In the genomic region with DNA sequence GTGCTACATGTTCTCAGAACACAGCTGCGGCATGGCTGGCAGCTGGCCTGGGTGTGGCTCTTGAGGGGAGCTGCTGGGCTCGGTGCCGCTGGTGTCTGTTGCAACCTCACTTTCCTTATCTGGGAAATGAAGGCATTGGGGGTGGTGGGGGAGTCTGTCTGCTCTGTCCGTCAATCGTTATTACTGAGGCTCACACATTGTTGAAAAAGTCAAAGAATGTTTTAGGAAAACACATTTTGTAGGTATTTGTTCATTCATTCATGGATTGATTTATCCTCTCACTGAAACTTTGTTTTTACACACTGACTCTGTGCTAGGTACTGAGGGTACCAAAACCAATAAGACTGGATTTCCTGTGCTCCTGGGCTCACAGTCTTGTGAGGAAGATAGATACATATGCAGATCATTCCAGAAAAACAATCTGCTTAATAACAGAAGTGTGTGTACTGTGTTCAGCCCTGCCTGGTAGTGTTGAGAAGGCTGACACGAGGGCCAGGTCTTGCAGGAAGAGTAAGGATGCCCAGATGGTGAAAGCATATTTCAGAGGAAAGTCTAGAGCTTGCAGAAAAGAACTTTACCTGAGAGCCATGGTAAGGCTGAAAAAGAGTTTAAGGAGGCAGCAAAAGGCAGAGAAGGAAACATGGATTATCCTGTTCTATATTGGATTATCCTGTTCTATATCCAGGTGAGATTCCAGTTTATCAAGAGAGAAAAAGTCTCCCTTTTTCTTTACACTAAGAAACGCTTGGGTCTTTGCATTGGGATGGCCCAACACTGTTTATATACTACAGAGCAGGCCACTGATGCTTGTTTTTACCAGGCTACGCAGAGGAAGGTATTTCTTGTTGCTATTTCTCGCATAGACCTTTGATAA, we compare ENCODE assay signal across 1 cellular context.
A peak's percentile ranks its signal among the peaks of the same experiment; 100 is the strongest.
TF ChIP-seq lines count a peak whose summit lies in the region.

No MANE protein-coding gene starts in this region.

TF ChIP-seq in K562, 482 proteins besides CTCF, POLR2A, EP300 and RAD21 (continued from another document and continues in another):
- no peak for TF ChIP-seq CTCFL (IDR thresholded peaks at IDR 0.05; ENCODE audit: borderline replicate concordance, insufficient read depth, low read depth, low read length, poor library complexity, severe bottlenecking)
- TF ChIP-seq NFATC3 (IDR thresholded peaks at IDR 0.05) = no peak
- TF ChIP-seq, protein P1, sequence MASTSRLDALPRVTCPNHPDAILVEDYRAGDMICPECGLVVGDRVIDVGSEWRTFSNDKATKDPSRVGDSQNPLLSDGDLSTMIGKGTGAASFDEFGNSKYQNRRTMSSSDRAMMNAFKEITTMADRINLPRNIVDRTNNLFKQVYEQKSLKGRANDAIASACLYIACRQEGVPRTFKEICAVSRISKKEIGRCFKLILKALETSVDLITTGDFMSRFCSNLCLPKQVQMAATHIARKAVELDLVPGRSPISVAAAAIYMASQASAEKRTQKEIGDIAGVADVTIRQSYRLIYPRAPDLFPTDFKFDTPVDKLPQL (IDR thresholded peaks at IDR 0.05; ENCODE audit: extremely low read depth, insufficient read length) = no peak
- TF ChIP-seq L3MBTL2 (IDR thresholded peaks at IDR 0.05) = peak; percentile 18
- no peak for TF ChIP-seq SPI1 (IDR thresholded peaks at IDR 0.05; ENCODE audit: borderline replicate concordance, low read depth, low read length)
- peak; percentile 82 for TF ChIP-seq CBFA2T2 (conservative IDR thresholded peaks at IDR 0.05)
- no peak for TF ChIP-seq RCOR1 (IDR thresholded peaks at IDR 0.05; ENCODE audit: borderline replicate concordance in 1 of 2, low read depth in 2 of 2, low read length in 2 of 2)
- TF ChIP-seq CREB1 (IDR thresholded peaks at IDR 0.05) = no peak
- 0 out of 2 replicates have a peak, but pooled peaks have one; percentile 35 for TF ChIP-seq CREB1 (CRISPR knock-in tag; IDR thresholded peaks at IDR 0.05)
- TF ChIP-seq ZNF76 (CRISPR knock-in tag; IDR thresholded peaks at IDR 0.05; ENCODE audit: borderline replicate concordance) = no peak
- no peak for TF ChIP-seq C11orf30 (IDR thresholded peaks at IDR 0.05; ENCODE audit: low read depth)
- no peak for TF ChIP-seq CEBPZ (IDR thresholded peaks at IDR 0.05; ENCODE audit: borderline replicate concordance, low read depth, low read length)
- TF ChIP-seq NRF1 (conservative IDR thresholded peaks at IDR 0.05 in 1 of 2, IDR thresholded peaks at IDR 0.05 in 1 of 2) = no peak
- no peak for TF ChIP-seq NFE2 (IDR thresholded peaks at IDR 0.05; ENCODE audit: low read depth)
- TF ChIP-seq, protein P2, sequence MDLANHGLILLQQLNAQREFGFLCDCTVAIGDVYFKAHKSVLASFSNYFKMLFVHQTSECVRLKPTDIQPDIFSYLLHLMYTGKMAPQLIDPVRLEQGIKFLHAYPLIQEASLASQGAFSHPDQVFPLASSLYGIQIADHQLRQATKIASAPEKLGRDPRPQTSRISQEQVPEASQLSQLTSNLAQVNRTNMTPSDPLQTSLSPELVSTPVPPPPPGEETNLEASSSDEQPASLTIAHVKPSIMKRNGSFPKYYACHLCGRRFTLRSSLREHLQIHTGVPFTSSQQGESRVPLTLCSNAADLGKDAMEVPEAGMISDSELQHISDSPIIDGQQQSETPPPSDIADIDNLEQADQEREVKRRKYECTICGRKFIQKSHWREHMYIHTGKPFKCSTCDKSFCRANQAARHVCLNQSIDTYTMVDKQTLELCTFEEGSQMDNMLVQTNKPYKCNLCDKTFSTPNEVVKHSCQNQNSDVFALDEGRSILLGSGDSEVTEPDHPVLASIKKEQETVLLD (IDR thresholded peaks at IDR 0.05) = no peak
- no peak for TF ChIP-seq MEF2A (IDR thresholded peaks at IDR 0.05; ENCODE audit: control insufficient read depth, low read depth, low read length)
- TF ChIP-seq SMAD4 (CRISPR knock-in tag; conservative IDR thresholded peaks at IDR 0.05) = peak; percentile 66
- TF ChIP-seq SAFB (IDR thresholded peaks at IDR 0.05; ENCODE audit: borderline replicate concordance, low read depth, low read length) = no peak
- TF ChIP-seq TAF7 (tag; IDR thresholded peaks at IDR 0.05) = no peak
- 0 out of 2 replicates have a peak, but pooled peaks have one; percentile 20 for TF ChIP-seq MTA2 (IDR thresholded peaks at IDR 0.05; ENCODE audit: low read depth)
- no peak for TF ChIP-seq HDGF (IDR thresholded peaks at IDR 0.05)
- no peak for TF ChIP-seq POLR3G (IDR thresholded peaks at IDR 0.05; ENCODE audit: extremely low read depth, insufficient read length, insufficient replicate concordance)
- no peak for TF ChIP-seq ZNF512 (tag; IDR thresholded peaks at IDR 0.05)
- no peak for TF ChIP-seq DMBX1 (CRISPR knock-in tag; IDR thresholded peaks at IDR 0.05; ENCODE audit: borderline replicate concordance)
- peak; percentile 57 for TF ChIP-seq TAL1 (IDR thresholded peaks at IDR 0.05)
- no peak for TF ChIP-seq FOXK2 (conservative IDR thresholded peaks at IDR 0.05 in 1 of 2, IDR thresholded peaks at IDR 0.05 in 1 of 2; ENCODE audit: low read depth in 2 of 2)
- no peak for TF ChIP-seq NR2C2 (CRISPR knock-in tag; IDR thresholded peaks at IDR 0.05)
- no peak for TF ChIP-seq NR2C2 (tag; IDR thresholded peaks at IDR 0.05)
- no peak for TF ChIP-seq RBM14 (IDR thresholded peaks at IDR 0.05; ENCODE audit: borderline replicate concordance, insufficient read depth, low read depth, low read length)
- TF ChIP-seq, protein P3, sequence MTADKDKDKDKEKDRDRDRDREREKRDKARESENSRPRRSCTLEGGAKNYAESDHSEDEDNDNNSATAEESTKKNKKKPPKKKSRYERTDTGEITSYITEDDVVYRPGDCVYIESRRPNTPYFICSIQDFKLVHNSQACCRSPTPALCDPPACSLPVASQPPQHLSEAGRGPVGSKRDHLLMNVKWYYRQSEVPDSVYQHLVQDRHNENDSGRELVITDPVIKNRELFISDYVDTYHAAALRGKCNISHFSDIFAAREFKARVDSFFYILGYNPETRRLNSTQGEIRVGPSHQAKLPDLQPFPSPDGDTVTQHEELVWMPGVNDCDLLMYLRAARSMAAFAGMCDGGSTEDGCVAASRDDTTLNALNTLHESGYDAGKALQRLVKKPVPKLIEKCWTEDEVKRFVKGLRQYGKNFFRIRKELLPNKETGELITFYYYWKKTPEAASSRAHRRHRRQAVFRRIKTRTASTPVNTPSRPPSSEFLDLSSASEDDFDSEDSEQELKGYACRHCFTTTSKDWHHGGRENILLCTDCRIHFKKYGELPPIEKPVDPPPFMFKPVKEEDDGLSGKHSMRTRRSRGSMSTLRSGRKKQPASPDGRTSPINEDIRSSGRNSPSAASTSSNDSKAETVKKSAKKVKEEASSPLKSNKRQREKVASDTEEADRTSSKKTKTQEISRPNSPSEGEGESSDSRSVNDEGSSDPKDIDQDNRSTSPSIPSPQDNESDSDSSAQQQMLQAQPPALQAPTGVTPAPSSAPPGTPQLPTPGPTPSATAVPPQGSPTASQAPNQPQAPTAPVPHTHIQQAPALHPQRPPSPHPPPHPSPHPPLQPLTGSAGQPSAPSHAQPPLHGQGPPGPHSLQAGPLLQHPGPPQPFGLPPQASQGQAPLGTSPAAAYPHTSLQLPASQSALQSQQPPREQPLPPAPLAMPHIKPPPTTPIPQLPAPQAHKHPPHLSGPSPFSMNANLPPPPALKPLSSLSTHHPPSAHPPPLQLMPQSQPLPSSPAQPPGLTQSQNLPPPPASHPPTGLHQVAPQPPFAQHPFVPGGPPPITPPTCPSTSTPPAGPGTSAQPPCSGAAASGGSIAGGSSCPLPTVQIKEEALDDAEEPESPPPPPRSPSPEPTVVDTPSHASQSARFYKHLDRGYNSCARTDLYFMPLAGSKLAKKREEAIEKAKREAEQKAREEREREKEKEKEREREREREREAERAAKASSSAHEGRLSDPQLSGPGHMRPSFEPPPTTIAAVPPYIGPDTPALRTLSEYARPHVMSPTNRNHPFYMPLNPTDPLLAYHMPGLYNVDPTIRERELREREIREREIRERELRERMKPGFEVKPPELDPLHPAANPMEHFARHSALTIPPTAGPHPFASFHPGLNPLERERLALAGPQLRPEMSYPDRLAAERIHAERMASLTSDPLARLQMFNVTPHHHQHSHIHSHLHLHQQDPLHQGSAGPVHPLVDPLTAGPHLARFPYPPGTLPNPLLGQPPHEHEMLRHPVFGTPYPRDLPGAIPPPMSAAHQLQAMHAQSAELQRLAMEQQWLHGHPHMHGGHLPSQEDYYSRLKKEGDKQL (CRISPR knock-in tag; IDR thresholded peaks at IDR 0.05; ENCODE audit: borderline replicate concordance) = no peak
- TF ChIP-seq POLR3A (IDR thresholded peaks at IDR 0.05; ENCODE audit: borderline replicate concordance, extremely low read depth, insufficient read depth, insufficient read length) = no peak
- TF ChIP-seq ESRRB (CRISPR knock-in tag; IDR thresholded peaks at IDR 0.05; ENCODE audit: borderline replicate concordance) = no peak
- no peak for TF ChIP-seq YY1 (IDR thresholded peaks at IDR 0.05; ENCODE audit: borderline replicate concordance in 1 of 3, control insufficient read depth in 1 of 3, extremely low read depth in 1 of 3, insufficient read depth in 3 of 3, insufficient read length in 1 of 3, insufficient replicate concordance in 2 of 3, low read depth in 1 of 3, low read length in 2 of 3)
- TF ChIP-seq PCBP2 (IDR thresholded peaks at IDR 0.05; ENCODE audit: low read depth, low read length, poor library complexity, severe bottlenecking) = no peak
- TF ChIP-seq MTA3 (IDR thresholded peaks at IDR 0.05; ENCODE audit: borderline replicate concordance) = peak; percentile 40; the same call in 1 of the 2 replicates
- no peak for TF ChIP-seq ZNF134 (CRISPR knock-in tag; conservative IDR thresholded peaks at IDR 0.05)
- no peak for TF ChIP-seq HDAC6 (IDR thresholded peaks at IDR 0.05; ENCODE audit: low read depth, low read length)
- TF ChIP-seq ZNF239 (CRISPR knock-in tag; IDR thresholded peaks at IDR 0.05) = no peak
- TF ChIP-seq MECOM (CRISPR knock-in tag; IDR thresholded peaks at IDR 0.05) = no peak
- TF ChIP-seq FOXJ2 (tag; IDR thresholded peaks at IDR 0.05) = no peak
- TF ChIP-seq, protein P4, sequence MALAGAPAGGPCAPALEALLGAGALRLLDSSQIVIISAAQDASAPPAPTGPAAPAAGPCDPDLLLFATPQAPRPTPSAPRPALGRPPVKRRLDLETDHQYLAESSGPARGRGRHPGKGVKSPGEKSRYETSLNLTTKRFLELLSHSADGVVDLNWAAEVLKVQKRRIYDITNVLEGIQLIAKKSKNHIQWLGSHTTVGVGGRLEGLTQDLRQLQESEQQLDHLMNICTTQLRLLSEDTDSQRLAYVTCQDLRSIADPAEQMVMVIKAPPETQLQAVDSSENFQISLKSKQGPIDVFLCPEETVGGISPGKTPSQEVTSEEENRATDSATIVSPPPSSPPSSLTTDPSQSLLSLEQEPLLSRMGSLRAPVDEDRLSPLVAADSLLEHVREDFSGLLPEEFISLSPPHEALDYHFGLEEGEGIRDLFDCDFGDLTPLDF (CRISPR knock-in tag; IDR thresholded peaks at IDR 0.05) = no peak
- peak; percentile 51; the same call in 1 of the 2 replicates for TF ChIP-seq DPF2 (IDR thresholded peaks at IDR 0.05)
- TF ChIP-seq, protein P5, sequence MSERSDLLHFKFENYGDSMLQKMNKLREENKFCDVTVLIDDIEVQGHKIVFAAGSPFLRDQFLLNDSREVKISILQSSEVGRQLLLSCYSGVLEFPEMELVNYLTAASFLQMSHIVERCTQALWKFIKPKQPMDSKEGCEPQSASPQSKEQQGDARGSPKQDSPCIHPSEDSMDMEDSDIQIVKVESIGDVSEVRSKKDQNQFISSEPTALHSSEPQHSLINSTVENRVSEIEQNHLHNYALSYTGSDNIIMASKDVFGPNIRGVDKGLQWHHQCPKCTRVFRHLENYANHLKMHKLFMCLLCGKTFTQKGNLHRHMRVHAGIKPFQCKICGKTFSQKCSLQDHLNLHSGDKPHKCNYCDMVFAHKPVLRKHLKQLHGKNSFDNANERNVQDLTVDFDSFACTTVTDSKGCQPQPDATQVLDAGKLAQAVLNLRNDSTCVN (CRISPR knock-in tag; IDR thresholded peaks at IDR 0.05) = no peak
- no peak for TF ChIP-seq PHTF2 (CRISPR knock-in tag; IDR thresholded peaks at IDR 0.05)
- TF ChIP-seq GTF2E2 (tag; IDR thresholded peaks at IDR 0.05) = no peak
